In the genomic region with DNA sequence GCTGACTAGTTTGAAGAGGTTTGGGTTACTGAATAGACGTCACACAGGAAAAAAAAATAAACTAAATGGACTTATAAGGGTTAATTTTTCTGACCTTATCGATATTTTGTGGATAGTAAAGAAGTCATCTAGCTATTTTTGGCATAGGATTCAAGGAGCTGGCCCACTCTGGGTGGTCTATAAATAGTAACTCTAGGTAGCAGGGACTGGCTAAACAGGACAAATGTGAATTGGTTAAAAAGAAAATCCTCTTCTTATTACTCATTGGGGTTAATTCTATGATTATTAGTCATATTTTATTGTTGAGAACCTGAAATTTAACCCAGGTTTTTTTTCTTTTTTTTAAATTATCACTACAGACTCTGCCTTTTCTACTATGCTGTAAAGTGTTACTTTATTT, we compare ENCODE assay signal across 1 cellular context.
A peak's percentile ranks its signal among the peaks of the same experiment; 100 is the strongest.
TF ChIP-seq lines count a peak whose summit lies in the region.

No MANE protein-coding gene starts in this region.

TF ChIP-seq in SK-N-SH, 30 proteins besides CTCF, POLR2A, EP300 and RAD21 (continued from another document):
- TF ChIP-seq, protein P1, sequence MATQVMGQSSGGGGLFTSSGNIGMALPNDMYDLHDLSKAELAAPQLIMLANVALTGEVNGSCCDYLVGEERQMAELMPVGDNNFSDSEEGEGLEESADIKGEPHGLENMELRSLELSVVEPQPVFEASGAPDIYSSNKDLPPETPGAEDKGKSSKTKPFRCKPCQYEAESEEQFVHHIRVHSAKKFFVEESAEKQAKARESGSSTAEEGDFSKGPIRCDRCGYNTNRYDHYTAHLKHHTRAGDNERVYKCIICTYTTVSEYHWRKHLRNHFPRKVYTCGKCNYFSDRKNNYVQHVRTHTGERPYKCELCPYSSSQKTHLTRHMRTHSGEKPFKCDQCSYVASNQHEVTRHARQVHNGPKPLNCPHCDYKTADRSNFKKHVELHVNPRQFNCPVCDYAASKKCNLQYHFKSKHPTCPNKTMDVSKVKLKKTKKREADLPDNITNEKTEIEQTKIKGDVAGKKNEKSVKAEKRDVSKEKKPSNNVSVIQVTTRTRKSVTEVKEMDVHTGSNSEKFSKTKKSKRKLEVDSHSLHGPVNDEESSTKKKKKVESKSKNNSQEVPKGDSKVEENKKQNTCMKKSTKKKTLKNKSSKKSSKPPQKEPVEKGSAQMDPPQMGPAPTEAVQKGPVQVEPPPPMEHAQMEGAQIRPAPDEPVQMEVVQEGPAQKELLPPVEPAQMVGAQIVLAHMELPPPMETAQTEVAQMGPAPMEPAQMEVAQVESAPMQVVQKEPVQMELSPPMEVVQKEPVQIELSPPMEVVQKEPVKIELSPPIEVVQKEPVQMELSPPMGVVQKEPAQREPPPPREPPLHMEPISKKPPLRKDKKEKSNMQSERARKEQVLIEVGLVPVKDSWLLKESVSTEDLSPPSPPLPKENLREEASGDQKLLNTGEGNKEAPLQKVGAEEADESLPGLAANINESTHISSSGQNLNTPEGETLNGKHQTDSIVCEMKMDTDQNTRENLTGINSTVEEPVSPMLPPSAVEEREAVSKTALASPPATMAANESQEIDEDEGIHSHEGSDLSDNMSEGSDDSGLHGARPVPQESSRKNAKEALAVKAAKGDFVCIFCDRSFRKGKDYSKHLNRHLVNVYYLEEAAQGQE (IDR thresholded peaks at IDR 0.05; ENCODE audit: low read depth, low read length) = no peak
- TF ChIP-seq FOXM1 (IDR thresholded peaks at IDR 0.05; ENCODE audit: low read depth) = no peak
- no peak for TF ChIP-seq MXI1 (IDR thresholded peaks at IDR 0.05; ENCODE audit: low read depth, low read length)
- no peak for TF ChIP-seq GATA2 (CRISPR knock-in tag; IDR thresholded peaks at IDR 0.05)
- peak; percentile 31; the same call in 1 of the 2 replicates for TF ChIP-seq FOSL2 (IDR thresholded peaks at IDR 0.05; ENCODE audit: borderline replicate concordance, low read depth)
